Comparison of ENCODE assay signal across 8 cellular contexts in genomic region chr5:91380491-91381133, GRCh38. TPM values are rescaled to one million over a fixed set of nuclear protein-coding genes. Genes with fewer than 3 reads are reported as not detected.
DNase-seq lines count a peak whose midpoint lies in the region; ATAC-seq and TF ChIP-seq lines count a peak whose summit lies in the region.

No MANE protein-coding gene starts in this region.

- peak overlapping the region; percentile 98 for H3K27ac Mint-ChIP-seq in T-helper 2 cell treated with Interferon-gamma antibody and Interleukin-4, amounts not matched to agents 5 μg/mL and 100 μg/mL, for 36 hours

- H3K27me3 Mint-ChIP-seq in T-helper 2 cell treated with Interferon-gamma antibody and Interleukin-4, amounts not matched to agents 5 μg/mL and 100 μg/mL, for 36 hours (ENCODE audit: low read depth): no peaks in the 10 kb centered on the region

- peaks cover 25% of the 10 kb centered on the region for H3K36me3 Mint-ChIP-seq in T-helper 2 cell treated with Interferon-gamma antibody and Interleukin-4, amounts not matched to agents 5 μg/mL and 100 μg/mL, for 36 hours (ENCODE audit: low read depth)

- H3K9ac ChIP-seq in rectal smooth muscle tissue (ENCODE audit: low read length): peak overlapping the region; percentile 87

- DNase-seq in NCI-H1694 treated with DMSO at 0.1 percent for 48 hours (lab: John Stamatoyannopoulos, UW) (peak; percentile 80), ascending aorta (ENCODE audit: low spot score in 2 of 2) (peak; percentile 98 to 99), hepatic stellate cell (ENCODE audit: low spot score) (peak; percentile 90), vagina (ENCODE audit: extremely low spot score in 2 of 2) (peak; percentile 97 to 98)
- peak; percentile 94 for DNase-seq in T-helper 2 cell treated with Interferon-gamma antibody and Interleukin-4, amounts not matched to agents 5 μg/mL and 100 μg/mL, for 36 hours (ENCODE audit: low spot score)

- H3K4me3 ChIP-seq in ascending aorta: peak overlapping the region; percentile 75 to 86
- peak overlapping the region; percentile 95 for H3K4me3 ChIP-seq in rectal smooth muscle tissue (ENCODE audit: low read length)
- H3K4me3 ChIP-seq in vagina: peak overlapping the region; percentile 62 to 83

- H3K4me1 Mint-ChIP-seq in T-helper 2 cell treated with Interferon-gamma antibody and Interleukin-4, amounts not matched to agents 5 μg/mL and 100 μg/mL, for 36 hours (ENCODE audit: low read depth): peaks cover 29% of the 10 kb centered on the region

- ATAC-seq in GM18499 (IDR thresholded peaks at IDR 0.05; ENCODE audit: insufficient read depth, unreplicated experiment): peak; percentile 25
- ATAC-seq in HG02943 (IDR thresholded peaks at IDR 0.05; ENCODE audit: low read depth, unreplicated experiment): peak; percentile 43

- H3K4me1 ChIP-seq in ascending aorta (peaks cover 4 to 10% of the 10 kb centered on the region in 2 donors), rectal smooth muscle tissue (ENCODE audit: control insufficient read depth, insufficient read depth, low read length) (peaks cover 26% of the 10 kb centered on the region), vagina (peaks cover 43% of the 10 kb centered on the region)

- TF ChIP-seq CTCF in ascending aorta (IDR thresholded peaks at IDR 0.05) (no peak), vagina (IDR thresholded peaks at IDR 0.05) (no peak)

- H3K27me3 ChIP-seq in ascending aorta (no peaks in the 10 kb centered on the region), rectal smooth muscle tissue (ENCODE audit: control insufficient read depth, insufficient read depth, low read length) (no peaks in the 10 kb centered on the region), vagina (no peaks in the 10 kb centered on the region)

- intact Hi-C loops in ascending aorta (cut with DNase I): loop anchor here (5.0 kb wide), 3 partner anchors 83 to 853 kb away; partner anchors contain the start of gene LYSMD3
- intact Hi-C loops in vagina (cut with DNase I): loop anchor here (5.0 to 10.0 kb wide), 4 partner anchors 98 to 446 kb away; no protein-coding TSS in a partner anchor

- TF ChIP-seq POLR2A in vagina (IDR thresholded peaks at IDR 0.05): peak; percentile 49 to 84

- H3K36me3 ChIP-seq in ascending aorta (peaks cover 0 to 9% of the 10 kb centered on the region in 2 donors), rectal smooth muscle tissue (ENCODE audit: control insufficient read depth, insufficient read depth, low read length) (peaks cover 2% of the 10 kb centered on the region), vagina (peaks cover 0 to 21% of the 10 kb centered on the region in 2 donors)

- H3K4me3 Mint-ChIP-seq in T-helper 2 cell treated with Interferon-gamma antibody and Interleukin-4, amounts not matched to agents 5 μg/mL and 100 μg/mL, for 36 hours: peak overlapping the region; percentile 100

- no peaks in the 10 kb centered on the region for H3K9me3 Mint-ChIP-seq in T-helper 2 cell treated with Interferon-gamma antibody and Interleukin-4, amounts not matched to agents 5 μg/mL and 100 μg/mL, for 36 hours

- H3K9me3 ChIP-seq in ascending aorta (no peaks in the 10 kb centered on the region), vagina (no peaks in the 10 kb centered on the region)

- H3K27ac ChIP-seq in ascending aorta (peak overlapping the region; percentile 95 to 98), rectal smooth muscle tissue (ENCODE audit: low read depth, low read length) (peak overlapping the region; percentile 98), vagina (peak overlapping the region; percentile 100)

RNA-seq across cellular contexts. Expression of gene ARRDC3, which starts 2.5 kb away (rescaled TPM):
- total RNA-seq in ascending aorta (30.1 TPM), vagina (26.3 TPM)

Comparison
In these comparisons a context has a peak if more than half of its experiments do, and no peak if none do; other contexts are left out.
1. Peak in every context shown above with its lines: DNase-seq, ATAC-seq, H3K4me3 ChIP-seq and H3K27ac ChIP-seq.